In the genomic region with DNA sequence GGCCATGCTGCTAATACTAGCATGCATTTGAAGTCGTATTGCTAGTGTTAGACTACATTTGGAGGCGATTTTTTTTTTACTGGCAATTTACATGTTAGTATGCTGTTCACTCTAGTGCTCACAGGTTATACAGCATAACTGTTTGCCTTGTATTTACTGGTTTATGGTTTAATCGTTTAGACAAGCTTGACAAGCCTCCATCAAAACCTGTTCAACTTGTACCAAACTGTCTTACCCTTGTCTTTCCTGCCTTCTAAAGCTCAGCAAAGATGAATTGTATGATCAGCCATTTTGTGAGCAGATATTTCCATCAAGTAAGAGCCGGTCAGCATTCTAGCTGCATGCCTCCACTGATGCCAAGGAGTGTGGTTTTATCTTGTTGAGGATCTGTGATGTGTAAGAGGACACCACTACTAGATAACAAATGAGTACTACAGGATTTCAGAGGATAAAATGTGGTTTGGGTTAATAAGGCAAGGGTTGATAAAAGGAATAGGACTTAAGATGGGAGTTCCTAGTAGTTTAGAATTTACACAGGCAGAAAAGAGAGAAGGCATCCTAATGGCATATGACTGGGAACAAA, we compare ENCODE assay signal across 10 cellular contexts.
DNase-seq lines count a peak whose midpoint lies in the region; ATAC-seq and TF ChIP-seq lines count a peak whose summit lies in the region.
"Had no signal": no experiment of that assay in that cellular context is flagged by ENCODE, and none has a peak within 500 bp of the region (broad histone marks: within the 10 kb centered on the region; RNA-seq: fewer than 3 reads in every experiment).

No MANE protein-coding gene starts in this region.

- no peak overlapping the region for H2AFZ ChIP-seq in hepatocyte

- H3K27ac Mint-ChIP-seq in activated CD8-positive, alpha-beta T cell treated with anti-CD3 and anti-CD28 coated beads for 36 hours: no peak overlapping the region
- no peak overlapping the region for H3K27ac Mint-ChIP-seq in activated CD8-positive, alpha-beta T cell treated with anti-CD3 and anti-CD28 coated beads, Interleukin-2, amount 10 ng/mL, durations not matched to agents 7 days and 5 days

- H3K79me2 ChIP-seq in hepatocyte: peaks cover 48% of the 10 kb centered on the region

- peak; percentile 20 for DNase-seq in activated CD8-positive, alpha-beta T cell treated with anti-CD3 and anti-CD28 coated beads for 36 hours
- no peak for DNase-seq in activated CD8-positive, alpha-beta T cell treated with anti-CD3 and anti-CD28 coated beads, Interleukin-2, amount 10 ng/mL, durations not matched to agents 7 days and 5 days
- DNase-seq in hepatocyte (ENCODE audit: low spot score): no peak
- DNase-seq in tibial artery: no peak
- no peak for DNase-seq in activated T-cell treated with anti-CD3 and anti-CD28 coated beads, Interleukin-2, amount 50 U/mL, for 4 hours
- DNase-seq in retina: no peak
- DNase-seq in spleen: no peak
- DNase-seq: NCI-H1048, occipital lobe had no signal

- ATAC-seq in activated CD8-positive, alpha-beta T cell treated with anti-CD3 and anti-CD28 coated beads for 36 hours: no peak
- ATAC-seq in activated CD8-positive, alpha-beta T cell treated with anti-CD3 and anti-CD28 coated beads, Interleukin-2, amount 10 ng/mL, durations not matched to agents 7 days and 5 days: no peak
- no peak for ATAC-seq in activated T-cell treated with anti-CD3 and anti-CD28 coated beads, Interleukin-2, amount 50 U/mL, for 4 hours

- H3K4me3 ChIP-seq in hepatocyte: no peak overlapping the region
- H3K4me3 ChIP-seq in tibial artery: no peak overlapping the region
- no peak overlapping the region for H3K4me3 ChIP-seq in spleen

- H3K27me3 ChIP-seq in hepatocyte (no peaks in the 10 kb centered on the region), tibial artery (no peaks in the 10 kb centered on the region), spleen (replicated peaks in 1 of 7) (no peaks in the 10 kb centered on the region)

- H3K4me3 Mint-ChIP-seq in activated CD8-positive, alpha-beta T cell treated with anti-CD3 and anti-CD28 coated beads for 36 hours: no peak overlapping the region
- no peak overlapping the region for H3K4me3 Mint-ChIP-seq in activated CD8-positive, alpha-beta T cell treated with anti-CD3 and anti-CD28 coated beads, Interleukin-2, amount 10 ng/mL, durations not matched to agents 7 days and 5 days
- no peak overlapping the region for H3K4me3 Mint-ChIP-seq in activated T-cell treated with anti-CD3 and anti-CD28 coated beads, Interleukin-2, amount 50 U/mL, for 4 hours

- TF ChIP-seq CTCF in activated CD8-positive, alpha-beta T cell treated with anti-CD3 and anti-CD28 coated beads for 36 hours (IDR thresholded peaks at IDR 0.05): no peak
- no peak for TF ChIP-seq CTCF in VCaP (conservative IDR thresholded peaks at IDR 0.05)
- no peak for TF ChIP-seq CTCF in hepatocyte (IDR thresholded peaks at IDR 0.05; ENCODE audit: poor library complexity)
- TF ChIP-seq CTCF in tibial artery (IDR thresholded peaks at IDR 0.05): no peak
- TF ChIP-seq CTCF in spleen (IDR thresholded peaks at IDR 0.05 in 8 of 11, conservative IDR thresholded peaks at IDR 0.05 in 3 of 11): no peak

- H3K9me2 ChIP-seq in hepatocyte (replicated peaks; ENCODE audit: insufficient read depth): no peaks in the 10 kb centered on the region

- H3K36me3 Mint-ChIP-seq in activated CD8-positive, alpha-beta T cell treated with anti-CD3 and anti-CD28 coated beads for 36 hours (ENCODE audit: low read depth): peaks cover 65% of the 10 kb centered on the region
- H3K36me3 Mint-ChIP-seq in activated CD8-positive, alpha-beta T cell treated with anti-CD3 and anti-CD28 coated beads, Interleukin-2, amount 10 ng/mL, durations not matched to agents 7 days and 5 days (ENCODE audit: low read depth): peaks cover 61% of the 10 kb centered on the region
- peaks cover 48% of the 10 kb centered on the region for H3K36me3 Mint-ChIP-seq in activated T-cell treated with anti-CD3 and anti-CD28 coated beads, Interleukin-2, amount 50 U/mL, for 4 hours (ENCODE audit: insufficient read depth)

- peaks cover 18% of the 10 kb centered on the region for H3K4me1 ChIP-seq in hepatocyte (ENCODE audit: insufficient read depth)
- H3K4me1 ChIP-seq in tibial artery: peaks cover 3 to 65% (median 22%) of the 10 kb centered on the region in 4 donors
- peaks cover 13 to 80% (median 55%) of the 10 kb centered on the region in 6 donors for H3K4me1 ChIP-seq in spleen

- H3K9me3 Mint-ChIP-seq in activated CD8-positive, alpha-beta T cell treated with anti-CD3 and anti-CD28 coated beads for 36 hours: no peaks in the 10 kb centered on the region
- peaks cover 9% of the 10 kb centered on the region for H3K9me3 Mint-ChIP-seq in activated CD8-positive, alpha-beta T cell treated with anti-CD3 and anti-CD28 coated beads, Interleukin-2, amount 10 ng/mL, durations not matched to agents 7 days and 5 days (ENCODE audit: insufficient read depth)
- H3K9me3 Mint-ChIP-seq in activated T-cell treated with anti-CD3 and anti-CD28 coated beads, Interleukin-2, amount 50 U/mL, for 4 hours: no peaks in the 10 kb centered on the region

- peak overlapping the region; percentile 89 for H3K27ac ChIP-seq in VCaP
- peak overlapping the region; percentile 90 for H3K27ac ChIP-seq in hepatocyte
- peak overlapping the region; percentile 60 to 79 for H3K27ac ChIP-seq in tibial artery
- H3K27ac ChIP-seq in spleen: peak overlapping the region in 4 of 8 donors; percentile 54 to 85 (median 67)

- H3K9me3 ChIP-seq in hepatocyte (ENCODE audit: low read depth): no peaks in the 10 kb centered on the region
- H3K9me3 ChIP-seq in tibial artery: no peaks in the 10 kb centered on the region
- H3K9me3 ChIP-seq in spleen: no peaks in the 10 kb centered on the region

- no peaks in the 10 kb centered on the region for H4K20me1 ChIP-seq in hepatocyte (ENCODE audit: insufficient read depth, poor library complexity, severe bottlenecking)

- no peak for TF ChIP-seq POLR2A in spleen (IDR thresholded peaks at IDR 0.05)

- no peak overlapping the region for H3K4me2 ChIP-seq in hepatocyte

- H3K4me1 Mint-ChIP-seq in activated CD8-positive, alpha-beta T cell treated with anti-CD3 and anti-CD28 coated beads for 36 hours (ENCODE audit: low read depth): peaks cover 35% of the 10 kb centered on the region
- H3K4me1 Mint-ChIP-seq in activated CD8-positive, alpha-beta T cell treated with anti-CD3 and anti-CD28 coated beads, Interleukin-2, amount 10 ng/mL, durations not matched to agents 7 days and 5 days (ENCODE audit: low read depth): peaks cover 43% of the 10 kb centered on the region
- H3K4me1 Mint-ChIP-seq in activated T-cell treated with anti-CD3 and anti-CD28 coated beads, Interleukin-2, amount 50 U/mL, for 4 hours (ENCODE audit: low read depth): peaks cover 32% of the 10 kb centered on the region

- H3K27me3 Mint-ChIP-seq in activated CD8-positive, alpha-beta T cell treated with anti-CD3 and anti-CD28 coated beads for 36 hours: no peaks in the 10 kb centered on the region
- H3K27me3 Mint-ChIP-seq in activated CD8-positive, alpha-beta T cell treated with anti-CD3 and anti-CD28 coated beads, Interleukin-2, amount 10 ng/mL, durations not matched to agents 7 days and 5 days (ENCODE audit: low read depth): no peaks in the 10 kb centered on the region
- no peaks in the 10 kb centered on the region for H3K27me3 Mint-ChIP-seq in activated T-cell treated with anti-CD3 and anti-CD28 coated beads, Interleukin-2, amount 50 U/mL, for 4 hours (ENCODE audit: low read depth)

- no peaks in the 10 kb centered on the region for H3K36me3 ChIP-seq in hepatocyte (replicated peaks; ENCODE audit: insufficient read depth, low read depth)
- peaks cover 4 to 30% (median 16%) of the 10 kb centered on the region in 3 donors for H3K36me3 ChIP-seq in tibial artery
- peaks cover 0 to 80% (median 29%) of the 10 kb centered on the region in 6 donors for H3K36me3 ChIP-seq in spleen

- 61% methylated on average over 4 of the region's 4 CpGs for WGBS in hepatocyte (ENCODE audit: low lambda C conversion rate, missing lambda C conversion rate)
- WGBS in spleen, 5 donors: 83 to 96% (median 90%) methylated on average over 4 of the region's 4 CpGs

- POLR2A ChIA-PET in activated CD8-positive, alpha-beta T cell treated with anti-CD3 and anti-CD28 coated beads for 36 hours (lab: Charles Lee): interaction anchor here (1.0 to 1.5 kb wide), 3 partner anchors 9 to 78 kb away, joined by 3 to 5 read pairs (median 4); no protein-coding TSS in a partner anchor
- POLR2A ChIA-PET in activated CD8-positive, alpha-beta T cell treated with anti-CD3 and anti-CD28 coated beads, Interleukin-2, amount 10 ng/mL, durations not matched to agents 7 days and 5 days (lab: Charles Lee): interaction anchor here (1.7 kb wide), 1 partner anchor 82 kb away, joined by 11 read pairs; no protein-coding TSS in a partner anchor

- CTCF ChIA-PET in activated CD8-positive, alpha-beta T cell treated with anti-CD3 and anti-CD28 coated beads for 36 hours (lab: Charles Lee): interaction anchor here (0.7 to 3.4 kb wide), 4 partner anchors 12 to 83 kb away, joined by 3 to 65 read pairs (median 27); partner anchors contain the start of gene CAB39
- CTCF ChIA-PET in activated CD8-positive, alpha-beta T cell treated with anti-CD3 and anti-CD28 coated beads, Interleukin-2, amount 10 ng/mL, durations not matched to agents 7 days and 5 days (lab: Charles Lee): interaction anchor here (0.6 to 4.5 kb wide), 12 partner anchors 18 to 730 kb away, joined by 3 to 61 read pairs (median 14); partner anchors contain the start of gene CAB39

- intact Hi-C loops in activated CD8-positive, alpha-beta T cell treated with anti-CD3 and anti-CD28 coated beads for 36 hours (cut with micrococcal nuclease): loop anchor here (10.0 kb wide), 2 partner anchors 352 to 472 kb away; partner anchors contain the start of gene SP140L
- intact Hi-C loops in tibial artery (cut with DNase I; ENCODE audit: low total_unique reads): loop anchor here (2.0 kb wide), 1 partner anchor 84 kb away; the partner anchor contains the start of gene CAB39
- intact Hi-C loops in spleen (cut with DNase I; ENCODE audit: low total_unique reads): loop anchor here (10.0 kb wide), 1 partner anchor 82 kb away; the partner anchor contains the start of gene CAB39
